In genomic region chr4:21768349-21769310, GRCh38 we compare ENCODE assay signal across 1 cellular context.
TF ChIP-seq lines count a peak whose summit lies in the region.

No MANE protein-coding gene starts in this region.

TF ChIP-seq in HCT116, 20 proteins besides CTCF, POLR2A, EP300 and RAD21 (continued from another document):
- TF ChIP-seq ZBTB33 (IDR thresholded peaks at IDR 0.05; ENCODE audit: extremely low read depth, insufficient replicate concordance, low read length) (no peak), EZH2 (IDR thresholded peaks at IDR 0.05) (no peak), FOSL1 (IDR thresholded peaks at IDR 0.05; ENCODE audit: low read depth) (no peak), EZH2phosphoT487 (IDR thresholded peaks at IDR 0.05; ENCODE audit: borderline replicate concordance) (no peak), POLR2AphosphoS5 (IDR thresholded peaks at IDR 0.05; ENCODE audit: low read depth, low read length) (no peak), TCF7L2 (IDR thresholded peaks at IDR 0.05; ENCODE audit: borderline replicate concordance, extremely low read depth, insufficient read depth, insufficient read length) (no peak), REST (IDR thresholded peaks at IDR 0.05; ENCODE audit: low read depth) (no peak), CBX3 (IDR thresholded peaks at IDR 0.05; ENCODE audit: low read depth) (no peak), CEBPB (IDR thresholded peaks at IDR 0.05; ENCODE audit: low read depth) (no peak), SRF (IDR thresholded peaks at IDR 0.05; ENCODE audit: low read depth) (no peak)
